In the genomic region with DNA sequence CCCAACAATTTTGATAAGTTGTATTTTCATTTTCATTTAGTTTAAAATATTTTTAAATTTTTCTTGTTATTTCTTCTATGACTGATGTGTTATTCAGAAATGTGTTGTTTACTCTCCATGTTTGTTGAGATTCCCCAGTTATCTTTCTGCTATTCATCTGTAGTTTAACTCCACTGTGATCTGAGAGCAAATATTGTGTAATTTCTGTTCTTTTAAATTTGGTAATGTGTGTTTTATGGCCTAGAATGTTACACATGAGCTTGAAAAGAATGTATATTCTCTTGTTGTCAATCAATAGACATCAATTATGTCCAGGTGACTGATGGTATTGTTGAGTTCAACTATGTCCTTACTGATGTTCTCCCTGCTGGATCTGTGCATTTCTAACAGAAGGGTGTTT, we compare ENCODE assay signal across 35 cellular contexts.
"Had no signal": no experiment of that assay in that cellular context is flagged by ENCODE, and none has a peak within 500 bp of the region (broad histone marks: within the 10 kb centered on the region; RNA-seq: fewer than 3 reads in every experiment).

No MANE protein-coding gene starts in this region.

- H3K36me3 ChIP-seq: MG63 had no signal

- H3K4me3 ChIP-seq: MG63 had no signal

- DNase-seq: Karpas-422, Kasumi-1, MG63, MM.1S, MV-4-11, NCI-H1048, NCI-H1092, NCI-H1092 treated with DMSO at 0.1 percent for 48 hours, NCI-H1105, NCI-H1105 treated with DMSO at 0.1 percent for 48 hours, NCI-H1417, NCI-H1417 treated with DMSO at 0.1 percent for 48 hours, NCI-H1436, NCI-H1436 treated with DMSO at 0.1 percent for 48 hours, NCI-H146, NCI-H1694, NCI-H1694 treated with DMSO at 0.1 percent for 48 hours, NCI-H187, NCI-H187 treated with DMSO at 0.1 percent for 48 hours, NCI-H1930, NCI-H2029, NCI-H2029 treated with DMSO at 0.1 percent for 48 hours, NCI-H2081, NCI-H2081 treated with DMSO at 0.1 percent for 48 hours, NCI-H2107, NCI-H2171, NCI-H2171 treated with DMSO at 0.1 percent for 48 hours, NCI-H2227 treated with DMSO at 0.1 percent for 48 hours, NCI-H226, NCI-H345, NCI-H446, NCI-H446 treated with DMSO at 0.1 percent for 48 hours, NCI-H510A, NCI-H510A treated with DMSO at 0.1 percent for 48 hours, NCI-H524 had no signal

- H3K27me3 ChIP-seq: MG63 had no signal
